25 cellular contexts compared by ENCODE assay signal in genomic region chr20:48614593-48615274, GRCh38.
DNase-seq lines count a peak whose midpoint lies in the region; ATAC-seq and TF ChIP-seq lines count a peak whose summit lies in the region.
"Had no signal": no experiment of that assay in that cellular context is flagged by ENCODE, and none has a peak within 500 bp of the region (broad histone marks: within the 10 kb centered on the region; RNA-seq: fewer than 3 reads in every experiment).

No MANE protein-coding gene starts in this region.

- H3K4me3 Mint-ChIP-seq in activated CD4-positive, alpha-beta T cell treated with anti-CD3 and anti-CD28 coated beads, Interleukin-2, amount 10 ng/mL, durations not matched to agents 24 days and 14 days = no peak overlapping the region
- H3K4me3 Mint-ChIP-seq: activated naive CD8-positive, alpha-beta T cell treated with anti-CD3 and anti-CD28 coated beads for 36 hours; activated T-helper 1 cell treated with anti-CD3 and anti-CD28 coated beads, Interleukin-12 subunit alpha, Interleukin-12 subunit beta, Interleukin-2, Interleukin-4 antibody, amounts not matched to agents 30 ng/mL and 10 ng/mL and 1 ng/mL, durations not matched to agents 14 hours and 24 hours and 36 hours; brain; CD4-positive, CD25-positive, alpha-beta regulatory T cell had no signal

- H2AFZ ChIP-seq in HCT116 (ENCODE audit: low read depth, low read length, poor library complexity, severe bottlenecking) = no peak overlapping the region

- no peak overlapping the region for H3K27ac ChIP-seq in HCT116 (ENCODE audit: low read depth, low read length)
- no peak overlapping the region for H3K27ac ChIP-seq in lower lobe of right lung
- H3K27ac ChIP-seq: left ventricle myocardium inferior, SK-N-MC, stomach, transverse colon had no signal

- TF ChIP-seq CTCF in HCT116 (IDR thresholded peaks at IDR 0.05 in 2 of 3, conservative IDR thresholded peaks at IDR 0.05 in 1 of 3; ENCODE audit: borderline replicate concordance in 1 of 3, insufficient read depth in 1 of 3, low read depth in 2 of 3, low read length in 2 of 3) = no peak
- TF ChIP-seq CTCF in lower lobe of right lung (IDR thresholded peaks at IDR 0.05) = no peak
- TF ChIP-seq CTCF in GM10266 (IDR thresholded peaks at IDR 0.05; ENCODE audit: control insufficient read depth, insufficient read depth, low read depth, missing control alignments) = no peak

- DNase-seq in HCT116 (ENCODE audit: low read depth, low spot score) = no peak
- peak; percentile 63 to 73 for DNase-seq in NOMO-1 (lab: John Stamatoyannopoulos, UW; ENCODE audit: unreplicated experiment in 2 of 2)
- peak; percentile 19 for DNase-seq in astrocyte of the hippocampus (ENCODE audit: low read depth, low spot score)
- DNase-seq in lower lobe of right lung = peak; percentile 42
- no peak for DNase-seq in DMS79 treated with DMSO at 0.1 percent for 48 hours (lab: John Stamatoyannopoulos, UW)
- no peak for DNase-seq in activated CD4-positive, alpha-beta T cell treated with anti-CD3 and anti-CD28 coated beads, Interleukin-2, amount 10 ng/mL, durations not matched to agents 24 days and 14 days
- DNase-seq in GM10266 (ENCODE audit: extremely low spot score) = no peak
- no peak for DNase-seq in HuH-7 (ENCODE audit: low spot score)
- DNase-seq: activated naive CD8-positive, alpha-beta T cell treated with anti-CD3 and anti-CD28 coated beads for 36 hours; CD4-positive, CD25-positive, alpha-beta regulatory T cell; cortex of kidney; H7; Karpas-422; left ventricle myocardium inferior; NCI-H1417; NCI-H524 treated with DMSO at 0.1 percent for 48 hours; OCI-M1; stimulated activated CD4-positive, alpha-beta T cell treated with anti-CD3 and anti-CD28 coated beads, Interleukin-4, amount 100 ng/mL, for 4 hours; stomach; T-helper 9 cell had no signal

- RAD21 ChIA-PET in HCT116 (lab: Charles Lee; ENCODE audit: low non-redundant PET in 1 of 2, low total read pairs in 2 of 2, uncharacterized antibody in 2 of 2, unreplicated experiment in 2 of 2) = no interaction called here

- peak; percentile 36; the same call in 1 of the 2 replicates for ATAC-seq in HCT116
- no peak for ATAC-seq in lower lobe of right lung
- ATAC-seq: mucosa of descending colon had no signal

- H3K36me3 Mint-ChIP-seq in activated CD4-positive, alpha-beta T cell treated with anti-CD3 and anti-CD28 coated beads, Interleukin-2, amount 10 ng/mL, durations not matched to agents 24 days and 14 days (ENCODE audit: low read depth) = no peaks in the 10 kb centered on the region
- H3K36me3 Mint-ChIP-seq: activated naive CD8-positive, alpha-beta T cell treated with anti-CD3 and anti-CD28 coated beads for 36 hours; brain; CD4-positive, CD25-positive, alpha-beta regulatory T cell had no signal

- H3K4me1 ChIP-seq in HCT116 (ENCODE audit: control insufficient read depth in 1 of 2, insufficient read depth in 2 of 2, low read length in 2 of 2) (peaks cover under 1 to 6% of the 10 kb centered on the region in 2 experiments; a peak in 2 of 4 replicates), lower lobe of right lung (no peaks in the 10 kb centered on the region)

- BruUV-seq in HCT116 (replicated peaks; lab: Mats Ljungman, UMichigan) = no TSS peak

- no peaks in the 10 kb centered on the region for H4K20me1 ChIP-seq in HCT116 (ENCODE audit: insufficient read depth)

- H3K9me3 ChIP-seq in HCT116 (ENCODE audit: control insufficient read depth in 1 of 2, insufficient read depth in 1 of 2, low read depth in 1 of 2, low read length in 2 of 2) (no peaks in the 10 kb centered on the region), lower lobe of right lung (no peaks in the 10 kb centered on the region)
- H3K9me3 ChIP-seq: left ventricle myocardium inferior, mucosa of descending colon, stomach, transverse colon had no signal

- H3K4me2 ChIP-seq in HCT116 (ENCODE audit: low read length) = no peak overlapping the region

- no peaks in the 10 kb centered on the region for H3K9me2 ChIP-seq in HCT116 (ENCODE audit: insufficient read depth)

- TF ChIP-seq RAD21 in HCT116 (IDR thresholded peaks at IDR 0.05; ENCODE audit: low read depth) = no peak

- peaks cover 15% of the 10 kb centered on the region for H3K27me3 Mint-ChIP-seq in activated CD4-positive, alpha-beta T cell treated with anti-CD3 and anti-CD28 coated beads, Interleukin-2, amount 10 ng/mL, durations not matched to agents 24 days and 14 days
- H3K27me3 Mint-ChIP-seq: activated naive CD8-positive, alpha-beta T cell treated with anti-CD3 and anti-CD28 coated beads for 36 hours; CD4-positive, CD25-positive, alpha-beta regulatory T cell had no signal

- H3K9ac ChIP-seq in HCT116 (ENCODE audit: low read length) = no peak overlapping the region

- peaks cover 5% of the 10 kb centered on the region for H3K4me1 Mint-ChIP-seq in activated CD4-positive, alpha-beta T cell treated with anti-CD3 and anti-CD28 coated beads, Interleukin-2, amount 10 ng/mL, durations not matched to agents 24 days and 14 days

- H3K4me3 ChIP-seq in HCT116 (replicated peaks in 1 of 2; ENCODE audit: low read depth in 1 of 2, low read length in 2 of 2) (no peak overlapping the region), lower lobe of right lung (no peak overlapping the region)
- H3K4me3 ChIP-seq: left ventricle myocardium inferior, mucosa of descending colon, SK-N-MC, stomach, transverse colon had no signal

- no peaks in the 10 kb centered on the region for H3K36me3 ChIP-seq in HCT116 (ENCODE audit: control insufficient read depth in 1 of 2, insufficient read depth in 2 of 2, low read length in 2 of 2)
- H3K36me3 ChIP-seq in lower lobe of right lung = no peaks in the 10 kb centered on the region
- H3K36me3 ChIP-seq: left ventricle myocardium inferior, stomach, transverse colon had no signal

- H3K27me3 ChIP-seq in HCT116 (ENCODE audit: insufficient read depth, low read length) = peaks cover 6% of the 10 kb centered on the region; the same call in 1 of the 2 replicates
- H3K27me3 ChIP-seq in lower lobe of right lung (ENCODE audit: low read depth) = no peaks in the 10 kb centered on the region
- H3K27me3 ChIP-seq: stomach, transverse colon had no signal

- no peak for TF ChIP-seq POLR2A in HCT116 (IDR thresholded peaks at IDR 0.05; ENCODE audit: borderline replicate concordance, extremely low read depth, insufficient read depth, insufficient read length)

- H3K79me2 ChIP-seq in HCT116 (ENCODE audit: insufficient read depth, low read length) = no peaks in the 10 kb centered on the region

- CTCF ChIA-PET in HCT116 (lab: Charles Lee) = no interaction called here

- H3K9me3 Mint-ChIP-seq in activated CD4-positive, alpha-beta T cell treated with anti-CD3 and anti-CD28 coated beads, Interleukin-2, amount 10 ng/mL, durations not matched to agents 24 days and 14 days = no peaks in the 10 kb centered on the region
- H3K9me3 Mint-ChIP-seq: activated naive CD8-positive, alpha-beta T cell treated with anti-CD3 and anti-CD28 coated beads for 36 hours; activated T-helper 1 cell treated with anti-CD3 and anti-CD28 coated beads, Interleukin-12 subunit alpha, Interleukin-12 subunit beta, Interleukin-2, Interleukin-4 antibody, amounts not matched to agents 30 ng/mL and 10 ng/mL and 1 ng/mL, durations not matched to agents 14 hours and 24 hours and 36 hours had no signal

- H3K27ac Mint-ChIP-seq in activated CD4-positive, alpha-beta T cell treated with anti-CD3 and anti-CD28 coated beads, Interleukin-2, amount 10 ng/mL, durations not matched to agents 24 days and 14 days = no peak overlapping the region
- H3K27ac Mint-ChIP-seq: activated naive CD8-positive, alpha-beta T cell treated with anti-CD3 and anti-CD28 coated beads for 36 hours; activated T-helper 1 cell treated with anti-CD3 and anti-CD28 coated beads, Interleukin-12 subunit alpha, Interleukin-12 subunit beta, Interleukin-2, Interleukin-4 antibody, amounts not matched to agents 30 ng/mL and 10 ng/mL and 1 ng/mL, durations not matched to agents 14 hours and 24 hours and 36 hours; brain; CD4-positive, CD25-positive, alpha-beta regulatory T cell had no signal

- POLR2A ChIA-PET in HCT116 (lab: Charles Lee) = no interaction called here

- intact Hi-C loops in HCT116 (cut with micrococcal nuclease) (no loop called here), lower lobe of right lung (cut with DNase I) (no loop called here)
- intact Hi-C loops in activated CD4-positive, alpha-beta T cell treated with anti-CD3 and anti-CD28 coated beads, Interleukin-2, amount 10 ng/mL, durations not matched to agents 24 days and 14 days (cut with micrococcal nuclease) = no loop called here

TF ChIP-seq in HCT116, 20 proteins besides CTCF, POLR2A, EP300 and RAD21 (continues in another document):
- TF ChIP-seq SIN3A (IDR thresholded peaks at IDR 0.05; ENCODE audit: low read depth) (no peak), JUND (IDR thresholded peaks at IDR 0.05) (no peak), SRF (IDR thresholded peaks at IDR 0.05; ENCODE audit: low read depth) (no peak), TCF7L2 (IDR thresholded peaks at IDR 0.05; ENCODE audit: borderline replicate concordance, extremely low read depth, insufficient read depth, insufficient read length) (no peak), MAX (IDR thresholded peaks at IDR 0.05) (no peak), EZH2 (IDR thresholded peaks at IDR 0.05) (no peak), ZNF274 (IDR thresholded peaks at IDR 0.05; ENCODE audit: low read depth, low read length) (no peak), ZBTB33 (IDR thresholded peaks at IDR 0.05; ENCODE audit: extremely low read depth, insufficient replicate concordance, low read length) (no peak), CBX3 (IDR thresholded peaks at IDR 0.05; ENCODE audit: low read depth) (no peak), ZFX (IDR thresholded peaks at IDR 0.05) (no peak), FOSL1 (IDR thresholded peaks at IDR 0.05; ENCODE audit: low read depth) (no peak), POLR2AphosphoS5 (IDR thresholded peaks at IDR 0.05; ENCODE audit: low read depth, low read length) (no peak)

Comparison
In these comparisons a context has a peak if more than half of its experiments do, and no peak if none do; other contexts are left out.
1. DNase-seq: peak in NOMO-1 (2 of 2), astrocyte of the hippocampus (single experiment) and lower lobe of right lung (single experiment); none in HCT116 (single experiment), DMS79 treated with DMSO at 0.1 percent for 48 hours (single experiment), activated CD4-positive, alpha-beta T cell treated with anti-CD3 and anti-CD28 coated beads, Interleukin-2, amount 10 ng/mL, durations not matched to agents 24 days and 14 days (single experiment), GM10266 (single experiment) and HuH-7 (single experiment).